In genomic region chr7:49247759-49248158, GRCh38 we compare ENCODE assay signal across 18 cellular contexts.
DNase-seq lines count a peak whose midpoint lies in the region; ATAC-seq, FAIRE-seq and TF ChIP-seq lines count a peak whose summit lies in the region.
"Had no signal": no experiment of that assay in that cellular context is flagged by ENCODE, and none has a peak within 500 bp of the region (broad histone marks: within the 10 kb centered on the region; RNA-seq: fewer than 3 reads in every experiment).

No MANE protein-coding gene starts in this region.

- H3K9me3 ChIP-seq in H9 (ENCODE audit: control insufficient read depth, low read depth, low read length): no peaks in the 10 kb centered on the region
- no peaks in the 10 kb centered on the region for H3K9me3 ChIP-seq in H1 (ENCODE audit: insufficient read depth in 2 of 2, low read depth in 1 of 2, low read length in 1 of 2)
- H3K9me3 ChIP-seq in neuron (ENCODE audit: low read length): no peaks in the 10 kb centered on the region

- no peaks in the 10 kb centered on the region for H3K9me3 Mint-ChIP-seq in H9
- peaks cover 0 to 4% of the 10 kb centered on the region in 2 donors for H3K9me3 Mint-ChIP-seq in stimulated activated naive B cell treated with anti-CD40 and anti-IgM and Interleukin-4, amounts not matched to agents 10 μg/mL and 1 μg/mL and 100 μg/mL, for 72 hours

- H3K36me3 ChIP-seq in H1 (ENCODE audit: control insufficient read depth in 2 of 4, insufficient read depth in 4 of 4, low read length in 3 of 4): no peaks in the 10 kb centered on the region; a peak in 1 of 8 replicates
- no peaks in the 10 kb centered on the region for H3K36me3 ChIP-seq in neuron (ENCODE audit: insufficient read depth, low read length)

- ATAC-seq in stimulated activated naive B cell treated with anti-CD40 and anti-IgM and Interleukin-4, amounts not matched to agents 10 μg/mL and 1 μg/mL and 100 μg/mL, for 72 hours (replicated peaks): no peak
- ATAC-seq in GM21717 (IDR thresholded peaks at IDR 0.05; ENCODE audit: unreplicated experiment): no peak
- ATAC-seq: CD8-positive, alpha-beta T cell had no signal

- no peaks in the 10 kb centered on the region for H3K27me3 Mint-ChIP-seq in H9 (ENCODE audit: low read depth)
- H3K27me3 Mint-ChIP-seq in stimulated activated naive B cell treated with anti-CD40 and anti-IgM and Interleukin-4, amounts not matched to agents 10 μg/mL and 1 μg/mL and 100 μg/mL, for 72 hours: no peaks in the 10 kb centered on the region

- peak overlapping the region; percentile 8 to 72 (median 55); a peak in 5 of 7 replicates for H3K27ac Mint-ChIP-seq in H9
- no peak overlapping the region for H3K27ac Mint-ChIP-seq in stimulated activated naive B cell treated with anti-CD40 and anti-IgM and Interleukin-4, amounts not matched to agents 10 μg/mL and 1 μg/mL and 100 μg/mL, for 72 hours
- H3K27ac Mint-ChIP-seq: CD8-positive, alpha-beta T cell had no signal

- H4K8ac ChIP-seq in H9 (replicated peaks; ENCODE audit: insufficient read length, low read depth, low read length): no peak overlapping the region
- no peak overlapping the region for H4K8ac ChIP-seq in H1 (ENCODE audit: extremely low read depth, insufficient read depth, low read length)

- TF ChIP-seq POLR2A in H1 (IDR thresholded peaks at IDR 0.05; ENCODE audit: control extremely low read depth in 1 of 2, low read depth in 2 of 2, low read length in 2 of 2): no peak

- H3T11ph ChIP-seq in H9 (ENCODE audit: low read length): no peak overlapping the region

- FAIRE-seq in H1 (lab: Jason Lieb, UNC): no peak
- FAIRE-seq: D721Med, GM12891, GM18507, H54 had no signal

- H3K4me2 ChIP-seq in H9 (ENCODE audit: insufficient read depth, insufficient read length, low read length) (no peak overlapping the region), H1 (ENCODE audit: insufficient read depth in 1 of 2, low read depth in 2 of 2, low read length in 2 of 2) (peak overlapping the region in 1 of 2 experiments; percentile 24; a peak in 1 of 4 replicates)

- H4K91ac ChIP-seq in H9 (ENCODE audit: insufficient read length, low read depth, low read length) (no peak overlapping the region), H1 (replicated peaks; ENCODE audit: insufficient read length, low read length) (peak overlapping the region; percentile 79)

- CTCF ChIA-PET in H1 (lab: Charles Lee; ENCODE audit: partially characterized antibody): interaction anchor here (0.6 to 1.4 kb wide), 4 partner anchors 19 to 543 kb away, joined by 3 to 5 read pairs (median 3); no protein-coding TSS in a partner anchor

- H4K5ac ChIP-seq in H9 (ENCODE audit: insufficient read length, low read depth, low read length): no peak overlapping the region
- H4K5ac ChIP-seq in H1 (ENCODE audit: insufficient read length, low read depth, low read length): peak overlapping the region; percentile 77

- H3K23ac ChIP-seq in H9 (ENCODE audit: insufficient read length, low read depth, low read length): no peak overlapping the region
- H3K23ac ChIP-seq in H1 (ENCODE audit: insufficient read length): no peak overlapping the region

- no CpG with 5 or more reads among the region's 3 CpGs for WGBS in H9 (ENCODE audit: extremely low coverage, insufficient read length, low lambda C conversion rate)
- 58% methylated on average over 3 of the region's 3 CpGs; no CpG with 5 or more reads in 1 of the 2 experiments for WGBS in H1 (ENCODE audit: extremely low coverage in 1 of 2, insufficient coverage in 1 of 2, insufficient read length in 1 of 2, insufficient replicate concordance in 2 of 2, low coverage in 1 of 2, low lambda C conversion rate in 2 of 2, missing lambda C conversion rate in 1 of 2), 2 experiments

- POLR2A ChIA-PET in H1 (lab: Charles Lee; ENCODE audit: partially characterized antibody): no interaction called here

- H4K20me1 ChIP-seq in H9 (ENCODE audit: control insufficient read depth, insufficient read depth, insufficient read length) (no peaks in the 10 kb centered on the region), H1 (replicated peaks in 1 of 2; ENCODE audit: control insufficient read depth in 1 of 2, insufficient read depth in 2 of 2, low read length in 2 of 2) (no peaks in the 10 kb centered on the region)

- H2BK20ac ChIP-seq in H9 (ENCODE audit: low read depth, low read length, poor library complexity, severe bottlenecking): no peak overlapping the region
- peak overlapping the region; percentile 8; the same call in 1 of the 2 replicates for H2BK20ac ChIP-seq in H1 (ENCODE audit: low read length)

- H3K27me3 ChIP-seq in H9 (ENCODE audit: insufficient read depth, low read length) (no peaks in the 10 kb centered on the region), H1 (replicated peaks in 1 of 4; ENCODE audit: control insufficient read depth in 3 of 4, extremely low read depth in 1 of 4, insufficient read depth in 3 of 4, low read length in 3 of 4) (no peaks in the 10 kb centered on the region), neuron (ENCODE audit: insufficient read depth, low read length) (no peaks in the 10 kb centered on the region)

- no peaks in the 10 kb centered on the region for H3K23me2 ChIP-seq in H9 (ENCODE audit: insufficient read length, low read depth, low read length, poor library complexity, severe bottlenecking)
- no peaks in the 10 kb centered on the region for H3K23me2 ChIP-seq in H1 (ENCODE audit: low read depth, low read length)

- peaks cover 61 to 63% of the 10 kb centered on the region in 2 experiments for H3K4me1 Mint-ChIP-seq in H9
- no peaks in the 10 kb centered on the region for H3K4me1 Mint-ChIP-seq in stimulated activated naive B cell treated with anti-CD40 and anti-IgM and Interleukin-4, amounts not matched to agents 10 μg/mL and 1 μg/mL and 100 μg/mL, for 72 hours

- no peak overlapping the region for H2AFZ ChIP-seq in H9 (ENCODE audit: low read length)
- peak overlapping the region; percentile 23; the same call in 1 of the 2 replicates for H2AFZ ChIP-seq in H1 (ENCODE audit: low read length)
- H2AFZ ChIP-seq in neuron (ENCODE audit: low read depth, low read length): peak overlapping the region; percentile 88
- H2AFZ ChIP-seq: GM23248 had no signal

- H3K56ac ChIP-seq in H9 (ENCODE audit: insufficient read length, low read depth, low read length): no peak overlapping the region
- no peak overlapping the region for H3K56ac ChIP-seq in H1 (replicated peaks; ENCODE audit: insufficient read length, low read depth, low read length)

- H3K27ac ChIP-seq in H9 (ENCODE audit: insufficient read length, low read depth, low read length) (no peak overlapping the region), H1 (ENCODE audit: low read depth, low read length) (no peak overlapping the region)
- H3K27ac ChIP-seq: GM23248 had no signal

- H3K9ac ChIP-seq in H9 (ENCODE audit: extremely low read depth, insufficient read length, low read length): no peak overlapping the region
- no peak overlapping the region for H3K9ac ChIP-seq in H1 (replicated peaks in 1 of 4; ENCODE audit: extremely low read depth in 1 of 4, low read depth in 3 of 4, low read length in 3 of 4)
- H3K9ac ChIP-seq: GM23248 had no signal

- H3K4ac ChIP-seq in H9 (ENCODE audit: low read depth, low read length) (no peak overlapping the region), H1 (replicated peaks; ENCODE audit: insufficient read length, low read depth, low read length) (no peak overlapping the region)

- no peak overlapping the region for H2BK5ac ChIP-seq in H9 (ENCODE audit: insufficient read length, low read length)
- H2BK5ac ChIP-seq in H1 (ENCODE audit: low read depth, low read length): peak overlapping the region; percentile 63; the same call in 1 of the 2 replicates

- H3K79me1 ChIP-seq in H9 (ENCODE audit: insufficient read depth, low read depth, low read length, poor library complexity, severe bottlenecking): no peaks in the 10 kb centered on the region
- no peaks in the 10 kb centered on the region for H3K79me1 ChIP-seq in H1 (ENCODE audit: low read depth, low read length)

- no peak overlapping the region for H3K18ac ChIP-seq in H9 (ENCODE audit: insufficient read length, low read depth, low read length)
- H3K18ac ChIP-seq in H1 (ENCODE audit: extremely low read depth, low read length): no peak overlapping the region

- no peak overlapping the region for H2BK15ac ChIP-seq in H9 (ENCODE audit: low read depth, low read length)
- no peak overlapping the region for H2BK15ac ChIP-seq in H1 (ENCODE audit: low read length)

- H3K79me2 ChIP-seq in H9 (ENCODE audit: insufficient read depth, low read length): no peaks in the 10 kb centered on the region
- no peaks in the 10 kb centered on the region for H3K79me2 ChIP-seq in H1 (ENCODE audit: control insufficient read depth in 1 of 2, insufficient read depth in 2 of 2, low read length in 2 of 2)

- H2BK12ac ChIP-seq in H9 (ENCODE audit: insufficient read length, low read depth, low read length): no peak overlapping the region
- H2BK12ac ChIP-seq in H1 (ENCODE audit: low read depth, low read length): no peak overlapping the region

- no peak overlapping the region for H3K14ac ChIP-seq in H9 (ENCODE audit: insufficient read depth, low read length)
- no peak overlapping the region for H3K14ac ChIP-seq in H1 (ENCODE audit: insufficient read length)

- TF ChIP-seq CTCF in H9 (conservative IDR thresholded peaks at IDR 0.05): no peak
- TF ChIP-seq CTCF in H1 (IDR thresholded peaks at IDR 0.05; ENCODE audit: control extremely low read depth in 1 of 3, insufficient read depth in 1 of 3, low read depth in 1 of 3, low read length in 3 of 3): no peak

- H2AK5ac ChIP-seq in H9 (ENCODE audit: insufficient read length, low read length) (no peak overlapping the region), H1 (ENCODE audit: low read depth, low read length) (no peak overlapping the region)

- H3K4me3 ChIP-seq in H1 (ENCODE audit: extremely low read depth in 1 of 4, insufficient read depth in 2 of 4, low read depth in 3 of 4, low read length in 4 of 4) (no peak overlapping the region; a peak in 1 of 8 replicates), neuron (ENCODE audit: low read length) (no peak overlapping the region)
- H3K4me3 ChIP-seq: GM23248 had no signal

- TF ChIP-seq EP300 in H1 (IDR thresholded peaks at IDR 0.05; ENCODE audit: borderline replicate concordance in 1 of 2, low read depth in 2 of 2, low read length in 2 of 2): no peak

- DNase-seq in H9 (no peak), H1 (ENCODE audit: low read depth in 1 of 2, low spot score in 2 of 2) (no peak), COLO829 (ENCODE audit: low spot score) (no peak)
- DNase-seq in stimulated activated naive B cell treated with anti-CD40 and anti-IgM and Interleukin-4, amounts not matched to agents 10 μg/mL and 1 μg/mL and 100 μg/mL, for 72 hours: no peak
- DNase-seq: C1 segment of cervical spinal cord; CD8-positive, alpha-beta T cell; DMS 273 treated with DMSO at 0.1 percent for 48 hours; DMS79; EL; GF-D8; GM23248; HCEC 1CT had no signal

- H3K4me1 ChIP-seq in H9 (ENCODE audit: insufficient read depth, low read length) (peaks cover 8% of the 10 kb centered on the region; the same call in 1 of the 2 replicates), H1 (replicated peaks in 1 of 4; ENCODE audit: control insufficient read depth in 3 of 4, insufficient read depth in 4 of 4, low read length in 3 of 4) (peaks cover 0 to 23% (median 20%) of the 10 kb centered on the region in 4 experiments), neuron (ENCODE audit: insufficient read depth, low read length) (peaks cover 14% of the 10 kb centered on the region)

- H2BK120ac ChIP-seq in H9 (ENCODE audit: low read depth, low read length, poor library complexity, severe bottlenecking) (no peak overlapping the region), H1 (replicated peaks; ENCODE audit: low read depth, low read length) (peak overlapping the region; percentile 94)

- no peak for TF ChIP-seq RAD21 in H1 (IDR thresholded peaks at IDR 0.05 in 1 of 2, conservative IDR thresholded peaks at IDR 0.05 in 1 of 2; ENCODE audit: low read depth in 2 of 2, low read length in 2 of 2)

- peaks cover 0 to 4% (median 0%) of the 10 kb centered on the region in 3 experiments; a peak in 4 of 7 replicates for H3K36me3 Mint-ChIP-seq in H9 (ENCODE audit: insufficient read depth in 1 of 3, low read depth in 3 of 3)
- no peaks in the 10 kb centered on the region for H3K36me3 Mint-ChIP-seq in stimulated activated naive B cell treated with anti-CD40 and anti-IgM and Interleukin-4, amounts not matched to agents 10 μg/mL and 1 μg/mL and 100 μg/mL, for 72 hours
- H3K36me3 Mint-ChIP-seq: CD8-positive, alpha-beta T cell had no signal

- no peak overlapping the region; a peak in 1 of 5 replicates for H3K4me3 Mint-ChIP-seq in H9
- H3K4me3 Mint-ChIP-seq in stimulated activated naive B cell treated with anti-CD40 and anti-IgM and Interleukin-4, amounts not matched to agents 10 μg/mL and 1 μg/mL and 100 μg/mL, for 72 hours: no peak overlapping the region
- H3K4me3 Mint-ChIP-seq: CD8-positive, alpha-beta T cell had no signal
